Comparison of ENCODE assay signal across 9 cellular contexts in genomic region chr1:154567386-154568164, GRCh38. TPM values are rescaled to one million over a fixed set of nuclear protein-coding genes. Genes with fewer than 3 reads are reported as not detected.
A peak's percentile ranks its signal among the peaks of the same experiment; 100 is the strongest.
DNase-seq lines count a peak whose midpoint lies in the region; ATAC-seq, FAIRE-seq and TF ChIP-seq lines count a peak whose summit lies in the region.
"Had no signal": no experiment of that assay in that cellular context is flagged by ENCODE, and none has a peak within 500 bp of the region (broad histone marks: within the 10 kb centered on the region; RNA-seq: fewer than 3 reads in every experiment).

CHRNB2 (plus strand) TSS chr1:154567778; CDS start chr1:154568045, 267 bp downstream.

- WGBS in A549 (ENCODE audit: missing lambda C conversion rate) = 3% methylated on average over 34 of the region's 53 CpGs
- WGBS in lung, 2 donors = 2 to 3% methylated on average over 52 to 53 of the region's 53 CpGs

- no peaks in the 10 kb centered on the region for H3K9me3 Mint-ChIP-seq in GM23338

- ATAC-seq in A549 (peak; percentile 80 to 92), GM23338 (peak; percentile 92), lung (ENCODE audit: insufficient read depth, low FRiP score) (peak; percentile 93)

- TF ChIP-seq EP300 in A549 (IDR thresholded peaks at IDR 0.05) = no peak

- H3K4me1 ChIP-seq in A549 = 0 out of 3 replicates have a peak, but pooled peaks cover 4% of the 10 kb centered on the region
- peaks cover 19% of the 10 kb centered on the region for H3K4me1 ChIP-seq in GM23338 (ENCODE audit: insufficient read depth)
- peaks cover 0 to 11% of the 10 kb centered on the region in 2 donors for H3K4me1 ChIP-seq in lung (ENCODE audit: control insufficient read depth in 2 of 2, insufficient read depth in 2 of 2, low read length in 2 of 2)

- TF ChIP-seq POLR2A in A549 (IDR thresholded peaks at IDR 0.05; ENCODE audit: low read length) = no peak

- POLR2A ChIA-PET in A549 (lab: Yijun Ruan, JAX) = interaction anchor here (0.5 to 1.4 kb wide), 4 partner anchors 8 to 41 kb away, joined by 3 to 6 read pairs (median 6); partner anchors contain the start of gene ADAR

- H3K27me3 ChIP-seq in GM23338 (ENCODE audit: insufficient read depth) = 0 out of 2 replicates have a peak, but pooled peaks cover 4% of the 10 kb centered on the region
- no peaks in the 10 kb centered on the region for H3K27me3 ChIP-seq in lung (ENCODE audit: control insufficient read depth, insufficient read depth)

- peaks cover 23% of the 10 kb centered on the region for H3K4me1 Mint-ChIP-seq in GM23338

- peaks cover 14% of the 10 kb centered on the region for H3K27me3 Mint-ChIP-seq in GM23338 (ENCODE audit: insufficient read depth, low read depth, poor library complexity)

- no peaks in the 10 kb centered on the region for H3K9me2 ChIP-seq in GM23338 (ENCODE audit: insufficient read depth)

- TF ChIP-seq RAD21 in A549 (conservative IDR thresholded peaks at IDR 0.05 in 1 of 2, IDR thresholded peaks at IDR 0.05 in 1 of 2) = no peak

- H3F3A ChIP-seq in GM23338 (replicated peaks; ENCODE audit: low read depth) = peaks cover 17% of the 10 kb centered on the region

- peak within 1 kb of the TSS; percentile 94 for H3K27ac Mint-ChIP-seq in GM23338

- H3K79me2 ChIP-seq in GM23338 (replicated peaks; ENCODE audit: insufficient read depth) = no peaks in the 10 kb centered on the region

- H3K9me3 ChIP-seq in A549 (no peaks in the 10 kb centered on the region), lung (ENCODE audit: control insufficient read depth in 2 of 2, insufficient read depth in 1 of 2, low read length in 1 of 2) (no peaks in the 10 kb centered on the region)

- H3K4me3 Mint-ChIP-seq in GM23338 = peak within 1 kb of the TSS; percentile 95

- peak within 1 kb of the TSS; percentile 87 for H3K4me2 ChIP-seq in A549
- H3K4me2 ChIP-seq in GM23338 = peak within 1 kb of the TSS; percentile 91

- no peak for FAIRE-seq in A549 (lab: Jason Lieb, UNC)
- FAIRE-seq: islet of Langerhans had no signal

- H2AFZ ChIP-seq in GM23338 = peak within 1 kb of the TSS; percentile 98

- TF ChIP-seq CTCF in A549 (IDR thresholded peaks at IDR 0.05) (no peak), GM23338 (conservative IDR thresholded peaks at IDR 0.05; ENCODE audit: low read depth in 2 of 2) (no peak), lung (IDR thresholded peaks at IDR 0.05; ENCODE audit: control extremely low read depth, extremely low read depth) (no peak)

- H3K27ac ChIP-seq in A549 (no peak within 1 kb of the TSS), GM23338 (ENCODE audit: low read depth) (peak within 1 kb of the TSS; percentile 84), lung (ENCODE audit: low read depth in 1 of 2, low read length in 1 of 2) (no peak within 1 kb of the TSS)

- no peaks in the 10 kb centered on the region for H4K20me1 ChIP-seq in GM23338 (replicated peaks; ENCODE audit: insufficient read depth)

- H3K4me3 ChIP-seq in A549 = peak within 1 kb of the TSS; percentile 37
- peak within 1 kb of the TSS; percentile 60 for H3K4me3 ChIP-seq in GM23338
- no peak within 1 kb of the TSS for H3K4me3 ChIP-seq in lung

- H3K36me3 Mint-ChIP-seq in GM23338 (ENCODE audit: low read depth) = peaks cover 7% of the 10 kb centered on the region; the same call in 1 of the 3 replicates

- CTCF ChIA-PET in A549 (lab: Yijun Ruan, JAX) = interaction anchor here (0.7 to 2.6 kb wide), 8 partner anchors 8 to 311 kb away, joined by 3 to 15 read pairs (median 4); no protein-coding TSS in a partner anchor

- H3K36me3 ChIP-seq in GM23338 (ENCODE audit: insufficient read depth) (no peaks in the 10 kb centered on the region), lung (ENCODE audit: control insufficient read depth in 2 of 2, insufficient read depth in 2 of 2, low read length in 2 of 2) (no peaks in the 10 kb centered on the region)

- peak; percentile 22 to 69 for DNase-seq in A549 (ENCODE audit: low read depth in 1 of 2, low spot score in 1 of 2)
- DNase-seq in GM23338 (ENCODE audit: low spot score) = peak; percentile 96
- peak; percentile 84 for DNase-seq in NCI-H2227 treated with DMSO at 0.1 percent for 48 hours (lab: John Stamatoyannopoulos, UW)
- peak; percentile 68 for DNase-seq in activated CD4-positive, alpha-beta T cell treated with anti-CD3 and anti-CD28 coated beads, Interleukin-2, amount 50 U/mL, for 1 hour
- peak; percentile 65 for DNase-seq in dermis blood vessel endothelial cell
- DNase-seq in lung (ENCODE audit: low spot score) = peak; percentile 61
- DNase-seq in stimulated activated CD4-positive, alpha-beta T cell treated with anti-CD3 and anti-CD28 coated beads, TNF-alpha, amount 100 ng/mL, for 4 hours (ENCODE audit: low read depth in 3 of 3) = peak; percentile 34 to 52 (median 39)
- DNase-seq in H4 (ENCODE audit: low spot score) = no peak

TF ChIP-seq in A549, 52 proteins besides CTCF, POLR2A, EP300 and RAD21 (continues in another document):
- TF ChIP-seq MAFK (IDR thresholded peaks at IDR 0.05; ENCODE audit: partially characterized antibody) (no peak), REST (IDR thresholded peaks at IDR 0.05) (peak; percentile 99), ZFP36 (IDR thresholded peaks at IDR 0.05; ENCODE audit: borderline replicate concordance, partially characterized antibody) (no peak), FOSL2 (IDR thresholded peaks at IDR 0.05) (no peak), FOSL2 (CRISPR knock-in tag; IDR thresholded peaks at IDR 0.05) (0 out of 2 replicates have a peak, but pooled peaks have one; percentile 17)

TF ChIP-seq in GM23338, 12 proteins besides CTCF, POLR2A, EP300 and RAD21 (continues in another document):
- no peak for TF ChIP-seq EZH2 (IDR thresholded peaks at IDR 0.05; ENCODE audit: low read depth, unreplicated experiment)
- TF ChIP-seq ETS1 (IDR thresholded peaks at IDR 0.05) = peak; percentile 31
- TF ChIP-seq NANOG (IDR thresholded peaks at IDR 0.05; ENCODE audit: borderline replicate concordance) = no peak
- peak; percentile 76 for TF ChIP-seq POLR2AphosphoS5 (IDR thresholded peaks at IDR 0.05; ENCODE audit: low read depth)
- TF ChIP-seq ZNF331 (CRISPR knock-in tag; IDR thresholded peaks at IDR 0.05; ENCODE audit: low read depth) = no peak
- TF ChIP-seq REST (IDR thresholded peaks at IDR 0.05; ENCODE audit: unreplicated experiment) = peak; percentile 90
- TF ChIP-seq STAT1 (IDR thresholded peaks at IDR 0.05; ENCODE audit: unreplicated experiment) = no peak
- 0 out of 2 replicates have a peak, but pooled peaks have one; percentile 26 for TF ChIP-seq CREB1 (CRISPR knock-in tag; IDR thresholded peaks at IDR 0.05; ENCODE audit: low read depth)

RNA-seq across cellular contexts. Expression of gene CHRNB2, which starts in this region (rescaled TPM):
- 0.21 and 0.36 TPM in 2 replicates for polyA plus RNA-seq in A549 (2011; rRNA removed)
- 0.17 and 0.30 TPM in 2 replicates for polyA plus RNA-seq in A549 (2012; cell fraction: cytosol; rRNA removed)
- 0.43 and 0.52 TPM in 2 replicates for polyA plus RNA-seq in A549 (2012; cell fraction: nucleus; rRNA removed)
- polyA plus RNA-seq in A549 (2017; fragmentation: RNase III; extraction: RNeasy Plus Mini Kit Qiagen cat#74134 plus additional on column Dnase treatment) = 0.21 to 0.28 TPM (median 0.25 TPM) in 3 replicates
- 0.66 and 0.97 TPM in 2 replicates for polyA minus RNA-seq in A549 (2011; rRNA and poly(A)+ RNA removed)
- total RNA-seq in GM23338 (2014; rRNA removed; shearing (Covaris generic)) = 3.6 and 5.3 TPM in 2 replicates
- 0.73 and 0.92 TPM in 2 replicates for polyA plus RNA-seq in GM23338 (2016; fragmentation: Nextera tagmentation; extraction: Ambion mirVana)
- total RNA-seq in dermis blood vessel endothelial cell = under 0.01 TPM in 1 of 2 replicates, not detected in the other
- total RNA-seq in lung = under 1 TPM; 0.09 to 0.21 TPM
- under 1 TPM; 0.06 to 0.07 TPM for polyA plus RNA-seq in lung
- not detected in 2 replicates for total RNA-seq in H4 (2014; rRNA removed; shearing (Covaris generic))

Comparison
In these comparisons a context has a peak if more than half of its experiments do, and no peak if none do; other contexts are left out.
1. Peak in DNase-seq, ATAC-seq, H3K4me3 ChIP-seq and H3K4me2 ChIP-seq in A549; RNA of the gene not detected or under 1 TPM.
2. Peak in DNase-seq in dermis blood vessel endothelial cell; RNA of the gene not detected or under 1 TPM.
3. Peak in DNase-seq and ATAC-seq in lung; RNA of the gene not detected or under 1 TPM.